8 cellular contexts compared by ENCODE assay signal in genomic region chr5:156824800-156825199, GRCh38. TPM values are rescaled to one million over a fixed set of nuclear protein-coding genes. Genes with fewer than 3 reads are reported as not detected.
A peak's percentile ranks its signal among the peaks of the same experiment; 100 is the strongest.
DNase-seq lines count a peak whose midpoint lies in the region; ATAC-seq and TF ChIP-seq lines count a peak whose summit lies in the region.

No MANE protein-coding gene starts in this region.

- no peaks in the 10 kb centered on the region for H3K9me3 ChIP-seq in neural progenitor cell (ENCODE audit: low read depth)

- no peak overlapping the region for H3K4me2 ChIP-seq in neural progenitor cell

- H3K4me3 Mint-ChIP-seq in neural progenitor cell, result no peak overlapping the region
- H3K4me3 Mint-ChIP-seq in activated naive CD8-positive, alpha-beta T cell treated with anti-CD3 and anti-CD28 coated beads for 36 hours, result no peak overlapping the region

- no peak for ATAC-seq in GM18909 (IDR thresholded peaks at IDR 0.05; ENCODE audit: poor library complexity, unreplicated experiment)
- no peak for ATAC-seq in GM18511 (IDR thresholded peaks at IDR 0.05; ENCODE audit: unreplicated experiment)

- H3K27ac ChIP-seq in neural progenitor cell, result no peak overlapping the region

- H3F3A ChIP-seq in neural progenitor cell (ENCODE audit: low read depth), result no peaks in the 10 kb centered on the region

- no peak overlapping the region for H3K4me3 ChIP-seq in neural progenitor cell

- H4K20me1 ChIP-seq in neural progenitor cell (ENCODE audit: low read depth), result no peaks in the 10 kb centered on the region

- no peaks in the 10 kb centered on the region for H3K36me3 Mint-ChIP-seq in neural progenitor cell
- H3K36me3 Mint-ChIP-seq in activated naive CD8-positive, alpha-beta T cell treated with anti-CD3 and anti-CD28 coated beads for 36 hours, result no peaks in the 10 kb centered on the region

- DNase-seq in DMS153 (lab: John Stamatoyannopoulos, UW), result peak; percentile 37
- DNase-seq in NCI-H2029 treated with DMSO at 0.1 percent for 48 hours (lab: John Stamatoyannopoulos, UW), result peak; percentile 86
- peak; percentile 62 for DNase-seq in dedifferentiated amniotic fluid mesenchymal stem cell (ENCODE audit: extremely low spot score)
- DNase-seq in neural progenitor cell (ENCODE audit: low spot score), result peak; percentile 65
- DNase-seq in activated naive CD8-positive, alpha-beta T cell treated with anti-CD3 and anti-CD28 coated beads for 36 hours, result no peak
- DNase-seq in activated CD4-positive, alpha-beta T cell treated with anti-CD3 and anti-CD28 coated beads for 48 hours, result no peak

- H3K27me3 Mint-ChIP-seq in neural progenitor cell (ENCODE audit: insufficient read depth, low read depth), result peaks cover 2% of the 10 kb centered on the region
- H3K27me3 Mint-ChIP-seq in activated naive CD8-positive, alpha-beta T cell treated with anti-CD3 and anti-CD28 coated beads for 36 hours, result no peaks in the 10 kb centered on the region

- H2AFZ ChIP-seq in neural progenitor cell (replicated peaks), result peak overlapping the region; percentile 82

- H3K79me2 ChIP-seq in neural progenitor cell (ENCODE audit: low read depth), result no peaks in the 10 kb centered on the region

- TF ChIP-seq CTCF in neural progenitor cell (IDR thresholded peaks at IDR 0.05), result peak; percentile 71

- H3K4me1 ChIP-seq in neural progenitor cell, result peaks cover 8% of the 10 kb centered on the region

- no peak overlapping the region for H3K27ac Mint-ChIP-seq in neural progenitor cell
- H3K27ac Mint-ChIP-seq in activated naive CD8-positive, alpha-beta T cell treated with anti-CD3 and anti-CD28 coated beads for 36 hours, result no peak overlapping the region

- H3K36me3 ChIP-seq in neural progenitor cell, result no peaks in the 10 kb centered on the region

- H3K4me1 Mint-ChIP-seq in neural progenitor cell, result peaks cover 4% of the 10 kb centered on the region
- no peaks in the 10 kb centered on the region for H3K4me1 Mint-ChIP-seq in activated naive CD8-positive, alpha-beta T cell treated with anti-CD3 and anti-CD28 coated beads for 36 hours

- no peaks in the 10 kb centered on the region for H3K27me3 ChIP-seq in neural progenitor cell

- H3K9me3 Mint-ChIP-seq in neural progenitor cell, result no peaks in the 10 kb centered on the region
- H3K9me3 Mint-ChIP-seq in activated naive CD8-positive, alpha-beta T cell treated with anti-CD3 and anti-CD28 coated beads for 36 hours, result peaks cover 12% of the 10 kb centered on the region

- H3K9ac ChIP-seq in neural progenitor cell, result no peak overlapping the region

RNA-seq across cellular contexts. Expression of gene PPP1R2B, which starts 25.3 kb away (rescaled TPM):
- total RNA-seq in neural progenitor cell (ENCODE audit: low replicate concordance), result 0.06 and 0.15 TPM in 2 replicates
- not detected for total RNA-seq in activated naive CD8-positive, alpha-beta T cell treated with anti-CD3 and anti-CD28 coated beads for 36 hours

Comparison
In these comparisons a context has a peak if more than half of its experiments do, and no peak if none do; other contexts are left out.
1. DNase-seq: peak in DMS153 (single experiment), NCI-H2029 treated with DMSO at 0.1 percent for 48 hours (single experiment), dedifferentiated amniotic fluid mesenchymal stem cell (single experiment) and neural progenitor cell (single experiment); none in activated naive CD8-positive, alpha-beta T cell treated with anti-CD3 and anti-CD28 coated beads for 36 hours (single experiment) and activated CD4-positive, alpha-beta T cell treated with anti-CD3 and anti-CD28 coated beads for 48 hours (single experiment).